In genomic region chr7:129118182-129118581, GRCh38 we compare ENCODE assay signal across 7 cellular contexts.
"Had no signal": no experiment of that assay in that cellular context is flagged by ENCODE, and none has a peak within 500 bp of the region (broad histone marks: within the 10 kb centered on the region; RNA-seq: fewer than 3 reads in every experiment).

No MANE protein-coding gene starts in this region.

- H3K9ac ChIP-seq: KMS-11 had no signal

- DNase-seq: IMR-90, KBM-7, KG1 had no signal

- H3K27ac ChIP-seq: HL-60, KMS-11 had no signal

- H3K4me2 ChIP-seq: KMS-11 had no signal

- FAIRE-seq: HepG2, HTR-8/SVneo had no signal

- ATAC-seq: HepG2 had no signal
